Comparison of ENCODE assay signal across 10 cellular contexts in genomic region chr15:33125883-33126535, GRCh38.
DNase-seq lines count a peak whose midpoint lies in the region; ATAC-seq and TF ChIP-seq lines count a peak whose summit lies in the region.
"Had no signal": no experiment of that assay in that cellular context is flagged by ENCODE, and none has a peak within 500 bp of the region (broad histone marks: within the 10 kb centered on the region; RNA-seq: fewer than 3 reads in every experiment).

No MANE protein-coding gene starts in this region.

- H3K4me3 ChIP-seq in BLaER1 treated with 17β-estradiol and CSF1 and Interleukin-3, amounts not matched to agents 10 nM and 100 nM: peak overlapping the region in 2 of 10 experiments; percentile 3 to 32; a peak in 3 of 20 replicates
- peak overlapping the region in 1 of 2 experiments; percentile 21; a peak in 1 of 4 replicates for H3K4me3 ChIP-seq in HCT116 (replicated peaks in 1 of 2; ENCODE audit: low read depth in 1 of 2, low read length in 2 of 2)
- H3K4me3 ChIP-seq in lower leg skin (ENCODE audit: low read depth, poor library complexity, severe bottlenecking): no peak overlapping the region
- H3K4me3 ChIP-seq: right lobe of liver had no signal

- H3K4me1 Mint-ChIP-seq in activated T-cell treated with anti-CD3 and anti-CD28 coated beads, Interleukin-2, amount 50 U/mL, for 24 hours (ENCODE audit: low read depth): peaks cover 37% of the 10 kb centered on the region

- no peaks in the 10 kb centered on the region for H3K27me3 ChIP-seq in BLaER1 treated with 17β-estradiol and CSF1 and Interleukin-3, amounts not matched to agents 10 nM and 100 nM
- no peaks in the 10 kb centered on the region for H3K27me3 ChIP-seq in HCT116 (ENCODE audit: insufficient read depth, low read length)
- H3K27me3 ChIP-seq: right lobe of liver had no signal

- H3K4me1 ChIP-seq in BLaER1 treated with 17β-estradiol and CSF1 and Interleukin-3, amounts not matched to agents 10 nM and 100 nM: peaks cover 20 to 40% (median 28%) of the 10 kb centered on the region in 10 experiments
- peaks cover 13 to 15% of the 10 kb centered on the region in 2 experiments for H3K4me1 ChIP-seq in HCT116 (ENCODE audit: control insufficient read depth in 1 of 2, insufficient read depth in 2 of 2, low read length in 2 of 2)
- H3K4me1 ChIP-seq: right lobe of liver had no signal

- no peaks in the 10 kb centered on the region for H3K9me2 ChIP-seq in HCT116 (ENCODE audit: insufficient read depth)

- DNase-seq in HCT116 (ENCODE audit: low read depth, low spot score) (no peak), left colon (no peak), NCI-H146 treated with DMSO at 0.1 percent for 48 hours (lab: John Stamatoyannopoulos, UW; ENCODE audit: unreplicated experiment) (no peak), lower leg skin (ENCODE audit: low spot score in 2 of 2) (no peak)
- DNase-seq in activated T-cell treated with anti-CD3 and anti-CD28 coated beads, Interleukin-2, amount 50 U/mL, for 24 hours: peak; percentile 37
- no peak for DNase-seq in activated CD4-positive, CD25-positive, alpha-beta regulatory T cell treated with anti-CD3 and anti-CD28 coated beads, Interleukin-2, amount 50 U/mL, for 72 hours

- POLR2A ChIA-PET in HCT116 (lab: Charles Lee): interaction anchor here (0.5 kb wide), 1 partner anchor 51 kb away, joined by 3 read pairs; no protein-coding TSS in a partner anchor

- RAD21 ChIA-PET in HCT116 (lab: Charles Lee; ENCODE audit: low non-redundant PET in 1 of 2, low total read pairs in 2 of 2, uncharacterized antibody in 2 of 2, unreplicated experiment in 2 of 2): interaction anchor here in 1 of 2 experiments (0.6 kb wide), 1 partner anchor 124 kb away, joined by 6 read pairs; no protein-coding TSS in a partner anchor

- no peak for TF ChIP-seq CTCF in HCT116 (IDR thresholded peaks at IDR 0.05 in 2 of 3, conservative IDR thresholded peaks at IDR 0.05 in 1 of 3; ENCODE audit: borderline replicate concordance in 1 of 3, insufficient read depth in 1 of 3, low read depth in 2 of 3, low read length in 2 of 3)
- no peak for TF ChIP-seq CTCF in lower leg skin (IDR thresholded peaks at IDR 0.05)

- no peaks in the 10 kb centered on the region for H3K36me3 Mint-ChIP-seq in activated T-cell treated with anti-CD3 and anti-CD28 coated beads, Interleukin-2, amount 50 U/mL, for 24 hours (ENCODE audit: low read depth)
- H3K36me3 Mint-ChIP-seq: memory B cell had no signal

- peak overlapping the region; percentile 58 for H3K4me3 Mint-ChIP-seq in activated T-cell treated with anti-CD3 and anti-CD28 coated beads, Interleukin-2, amount 50 U/mL, for 24 hours
- H3K4me3 Mint-ChIP-seq: memory B cell had no signal

- whole genome bisulfite sequencing in lower leg skin, 2 donors: 72% methylated on average over 7 of the region's 7 CpGs

- H3K9me3 Mint-ChIP-seq in activated T-cell treated with anti-CD3 and anti-CD28 coated beads, Interleukin-2, amount 50 U/mL, for 24 hours: peaks cover 2% of the 10 kb centered on the region

- no TSS peak for BruUV-seq in HCT116 (replicated peaks; lab: Mats Ljungman, UMichigan)

- H4K20me1 ChIP-seq in BLaER1 treated with 17β-estradiol and CSF1 and Interleukin-3, amounts not matched to agents 10 nM and 100 nM: peaks cover 0 to 100% (median 0%) of the 10 kb centered on the region in 11 experiments; a peak in 6 of 22 replicates
- H4K20me1 ChIP-seq in HCT116 (ENCODE audit: insufficient read depth): no peaks in the 10 kb centered on the region

- H2AFZ ChIP-seq in HCT116 (ENCODE audit: low read depth, low read length, poor library complexity, severe bottlenecking): peak overlapping the region; percentile 82

- peak; percentile 54 for ATAC-seq in HCT116
- peak; percentile 64 for ATAC-seq in left colon
- ATAC-seq in GM21529 (IDR thresholded peaks at IDR 0.05; ENCODE audit: unreplicated experiment): no peak

- no peak overlapping the region; a peak in 1 of 22 replicates for H3K9ac ChIP-seq in BLaER1 treated with 17β-estradiol and CSF1 and Interleukin-3, amounts not matched to agents 10 nM and 100 nM
- H3K9ac ChIP-seq in HCT116 (ENCODE audit: low read length): no peak overlapping the region

- peaks cover 0 to 15% (median 0%) of the 10 kb centered on the region in 11 experiments; a peak in 3 of 22 replicates for H3K36me3 ChIP-seq in BLaER1 treated with 17β-estradiol and CSF1 and Interleukin-3, amounts not matched to agents 10 nM and 100 nM
- no peaks in the 10 kb centered on the region for H3K36me3 ChIP-seq in HCT116 (ENCODE audit: control insufficient read depth in 1 of 2, insufficient read depth in 2 of 2, low read length in 2 of 2)
- H3K36me3 ChIP-seq: right lobe of liver had no signal

- CTCF ChIA-PET in HCT116 (lab: Charles Lee): no interaction called here

- intact Hi-C loops in HCT116 (cut with micrococcal nuclease): no loop called here
- intact Hi-C loops in left colon (cut with DNase I, micrococcal nuclease): no loop called here
- intact Hi-C loops in lower leg skin (cut with DNase I; ENCODE audit: low total_unique reads): no loop called here

- H3K27ac ChIP-seq in BLaER1 treated with 17β-estradiol and CSF1 and Interleukin-3, amounts not matched to agents 10 nM and 100 nM: peak overlapping the region in 6 of 11 experiments; percentile 47 to 57 (median 50); a peak in 10 of 22 replicates
- peak overlapping the region; percentile 56; the same call in 1 of the 2 replicates for H3K27ac ChIP-seq in HCT116 (ENCODE audit: low read depth, low read length)
- H3K27ac ChIP-seq: right lobe of liver had no signal

- peak overlapping the region; percentile 76 to 92 (median 86) for H3K4me2 ChIP-seq in BLaER1 treated with 17β-estradiol and CSF1 and Interleukin-3, amounts not matched to agents 10 nM and 100 nM
- peak overlapping the region; percentile 66 for H3K4me2 ChIP-seq in HCT116 (ENCODE audit: low read length)

- no peak for TF ChIP-seq RAD21 in HCT116 (IDR thresholded peaks at IDR 0.05; ENCODE audit: low read depth)

- peaks cover 5 to 22% (median 12%) of the 10 kb centered on the region in 11 experiments; a peak in 17 of 22 replicates for H3K9me3 ChIP-seq in BLaER1 treated with 17β-estradiol and CSF1 and Interleukin-3, amounts not matched to agents 10 nM and 100 nM (replicated peaks in 1 of 11)
- H3K9me3 ChIP-seq in HCT116 (ENCODE audit: control insufficient read depth in 1 of 2, insufficient read depth in 1 of 2, low read depth in 1 of 2, low read length in 2 of 2): no peaks in the 10 kb centered on the region
- H3K9me3 ChIP-seq: right lobe of liver had no signal

- no peaks in the 10 kb centered on the region for H3K79me2 ChIP-seq in HCT116 (ENCODE audit: insufficient read depth, low read length)

- H3K27me3 Mint-ChIP-seq in activated T-cell treated with anti-CD3 and anti-CD28 coated beads, Interleukin-2, amount 50 U/mL, for 24 hours: no peaks in the 10 kb centered on the region

- H3K27ac Mint-ChIP-seq in activated T-cell treated with anti-CD3 and anti-CD28 coated beads, Interleukin-2, amount 50 U/mL, for 24 hours: peak overlapping the region; percentile 62
- H3K27ac Mint-ChIP-seq: memory B cell had no signal

- TF ChIP-seq POLR2A in HCT116 (IDR thresholded peaks at IDR 0.05; ENCODE audit: borderline replicate concordance, extremely low read depth, insufficient read depth, insufficient read length): no peak
- no peak for TF ChIP-seq POLR2A in lower leg skin (IDR thresholded peaks at IDR 0.05)

TF ChIP-seq in HCT116, 20 proteins besides CTCF, POLR2A, EP300 and RAD21 (continues in another document):
- no peak for TF ChIP-seq ATF3 (IDR thresholded peaks at IDR 0.05)
- TF ChIP-seq EGR1 (IDR thresholded peaks at IDR 0.05; ENCODE audit: low read depth): no peak
- no peak for TF ChIP-seq TCF7L2 (IDR thresholded peaks at IDR 0.05; ENCODE audit: borderline replicate concordance, extremely low read depth, insufficient read depth, insufficient read length)
- no peak for TF ChIP-seq CEBPB (IDR thresholded peaks at IDR 0.05; ENCODE audit: low read depth)
- no peak for TF ChIP-seq CBX3 (IDR thresholded peaks at IDR 0.05; ENCODE audit: low read depth)
- TF ChIP-seq FOSL1 (IDR thresholded peaks at IDR 0.05; ENCODE audit: low read depth): no peak
- no peak for TF ChIP-seq ZNF274 (IDR thresholded peaks at IDR 0.05; ENCODE audit: low read depth, low read length)
- TF ChIP-seq JUND (IDR thresholded peaks at IDR 0.05): no peak
- no peak for TF ChIP-seq ZBTB33 (IDR thresholded peaks at IDR 0.05; ENCODE audit: extremely low read depth, insufficient replicate concordance, low read length)
- TF ChIP-seq MAX (IDR thresholded peaks at IDR 0.05): no peak
- no peak for TF ChIP-seq SP1 (IDR thresholded peaks at IDR 0.05; ENCODE audit: low read depth)
- no peak for TF ChIP-seq EZH2 (IDR thresholded peaks at IDR 0.05)
- no peak for TF ChIP-seq SRF (IDR thresholded peaks at IDR 0.05; ENCODE audit: low read depth)
- no peak for TF ChIP-seq ELF1 (IDR thresholded peaks at IDR 0.05; ENCODE audit: borderline replicate concordance, low read depth)
- TF ChIP-seq YY1 (IDR thresholded peaks at IDR 0.05; ENCODE audit: extremely low read depth, insufficient replicate concordance, low read depth, low read length): no peak
